ENCODE assay signal across 36 cellular contexts in the genomic region with DNA sequence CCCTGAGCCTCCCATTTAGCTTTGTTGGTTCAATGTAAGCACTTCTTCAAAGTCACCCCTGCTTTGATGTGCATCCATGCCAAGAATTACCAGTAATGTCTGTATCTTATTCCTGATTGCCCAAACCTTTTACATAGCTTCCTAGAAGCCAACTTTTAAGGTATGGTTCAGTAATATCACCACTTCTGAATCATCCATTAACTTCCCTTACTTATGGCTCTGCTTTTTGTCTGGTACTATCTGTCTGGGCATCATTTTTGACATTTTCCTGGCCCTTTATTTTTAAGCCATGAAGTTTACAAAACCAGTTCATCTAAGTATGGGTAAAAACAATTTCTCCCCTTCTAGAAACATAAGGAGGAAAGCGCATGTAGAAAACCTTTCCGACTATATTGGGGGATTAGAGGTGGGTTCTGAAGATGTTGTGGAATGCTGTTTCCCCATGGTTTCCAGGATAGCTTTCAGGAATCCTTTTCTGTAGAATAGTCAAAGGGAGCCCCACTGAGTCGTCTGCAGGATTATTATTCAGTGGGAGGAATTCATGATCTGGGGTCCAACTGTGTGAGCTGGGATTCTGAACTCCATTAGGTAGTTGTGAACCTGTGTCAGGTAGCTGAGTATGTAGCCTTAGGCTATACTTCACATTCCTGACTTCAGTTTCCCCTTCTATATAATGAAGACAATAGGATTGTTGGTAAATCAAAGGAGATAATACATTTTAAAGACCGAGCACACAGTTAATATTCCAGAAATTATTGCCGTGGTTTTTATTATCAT.
"Had no signal": no experiment of that assay in that cellular context is flagged by ENCODE, and none has a peak within 500 bp of the region (broad histone marks: within the 10 kb centered on the region; RNA-seq: fewer than 3 reads in every experiment).

No MANE protein-coding gene starts in this region.

- H3K36me3 ChIP-seq: adrenal gland, MG63, SJSA1 had no signal

- H3K9me3 ChIP-seq: adrenal gland, MG63, SJSA1 had no signal

- H3K27ac ChIP-seq: adrenal gland, PC-9, SJSA1, VCaP had no signal

- H3K27ac Mint-ChIP-seq: activated CD4-positive, alpha-beta memory T cell treated with anti-CD3 and anti-CD28 coated beads, Interleukin-2, amount 10 ng/mL, durations not matched to agents 7 days and 5 days; activated naive CD4-positive, alpha-beta T cell treated with anti-CD3 and anti-CD28 coated beads, Interleukin-2, amount 50 U/mL, for 24 hours; activated T-cell treated with anti-CD3 and anti-CD28 coated beads, Interleukin-2, amount 50 U/mL, for 72 hours; activated T-helper 17 cell treated with anti-CD3 and anti-CD28 coated beads, Interleukin-2, amount 50 U/mL, for 72 hours; brain had no signal

- H3K9me3 Mint-ChIP-seq: activated CD4-positive, alpha-beta memory T cell treated with anti-CD3 and anti-CD28 coated beads, Interleukin-2, amount 10 ng/mL, durations not matched to agents 7 days and 5 days; activated naive CD4-positive, alpha-beta T cell treated with anti-CD3 and anti-CD28 coated beads, Interleukin-2, amount 50 U/mL, for 24 hours; activated T-cell treated with anti-CD3 and anti-CD28 coated beads, Interleukin-2, amount 50 U/mL, for 72 hours; activated T-helper 17 cell treated with anti-CD3 and anti-CD28 coated beads, Interleukin-2, amount 50 U/mL, for 72 hours; brain had no signal

- H3K4me1 ChIP-seq: adrenal gland, SJSA1 had no signal

- DNase-seq: activated CD4-positive, alpha-beta memory T cell treated with anti-CD3 and anti-CD28 coated beads, Interleukin-2, amount 10 ng/mL, durations not matched to agents 7 days and 5 days; activated CD4-positive, alpha-beta T cell treated with anti-CD3 and anti-CD28 coated beads for 1 hour; activated CD4-positive, alpha-beta T cell treated with anti-CD3 and anti-CD28 coated beads for 48 hours; activated CD4-positive, CD25-positive, alpha-beta regulatory T cell; activated CD8-positive, alpha-beta memory T cell treated with anti-CD3 and anti-CD28 coated beads for 24 hours; activated gamma-delta T cell; activated naive CD4-positive, alpha-beta T cell treated with Interleukin-2 at 50 U/mL for 16 hours; activated T-cell treated with anti-CD3 and anti-CD28 coated beads, Interleukin-2, amount 50 U/mL, for 1 hour; activated T-cell treated with anti-CD3 and anti-CD28 coated beads, Interleukin-2, amount 50 U/mL, for 72 hours; adrenal gland; caudate nucleus; cerebellar nuclear complex; Kasumi-1; KG1; MG63; NCI-H1048; NCI-H1105 treated with DMSO at 0.1 percent for 48 hours; NCI-H1436 treated with DMSO at 0.1 percent for 48 hours; NCI-H1694 treated with DMSO at 0.1 percent for 48 hours; NCI-H2029; NCI-H345; NCI-H510A; NCI-H526; NCI-H748 treated with DMSO at 0.1 percent for 48 hours; NK-92 treated with Interleukin-12 subunit alpha and Interleukin-12 subunit beta, amount 100 ng/mL, for 24 hours; PC-9; SHP77; SW 1271; T-helper 1 cell; T-helper 2 cell; T-helper 9 cell had no signal

- H3K4me3 ChIP-seq: adrenal gland, MG63, PC-9, SJSA1 had no signal

- H3K36me3 Mint-ChIP-seq: activated naive CD4-positive, alpha-beta T cell treated with anti-CD3 and anti-CD28 coated beads, Interleukin-2, amount 50 U/mL, for 24 hours; brain had no signal

- H3K4me3 Mint-ChIP-seq: activated CD4-positive, alpha-beta memory T cell treated with anti-CD3 and anti-CD28 coated beads, Interleukin-2, amount 10 ng/mL, durations not matched to agents 7 days and 5 days; activated naive CD4-positive, alpha-beta T cell treated with anti-CD3 and anti-CD28 coated beads, Interleukin-2, amount 50 U/mL, for 24 hours; activated T-cell treated with anti-CD3 and anti-CD28 coated beads, Interleukin-2, amount 50 U/mL, for 72 hours; activated T-helper 17 cell treated with anti-CD3 and anti-CD28 coated beads, Interleukin-2, amount 50 U/mL, for 72 hours; brain had no signal

- H3K27me3 Mint-ChIP-seq: activated naive CD4-positive, alpha-beta T cell treated with anti-CD3 and anti-CD28 coated beads, Interleukin-2, amount 50 U/mL, for 24 hours; brain had no signal

- H3K4me1 Mint-ChIP-seq: activated CD4-positive, alpha-beta memory T cell treated with anti-CD3 and anti-CD28 coated beads, Interleukin-2, amount 10 ng/mL, durations not matched to agents 7 days and 5 days; activated naive CD4-positive, alpha-beta T cell treated with anti-CD3 and anti-CD28 coated beads, Interleukin-2, amount 50 U/mL, for 24 hours; activated T-helper 17 cell treated with anti-CD3 and anti-CD28 coated beads, Interleukin-2, amount 50 U/mL, for 72 hours had no signal

- H3K27me3 ChIP-seq: adrenal gland, MG63, SJSA1 had no signal
